ENCODE assay signal across 1 cellular context in genomic region chr2:170161516-170162260, GRCh38.
TF ChIP-seq lines count a peak whose summit lies in the region.

No MANE protein-coding gene starts in this region.

TF ChIP-seq in K562, 482 proteins besides CTCF, POLR2A, EP300 and RAD21 (continues in another document):
- TF ChIP-seq HLTF (IDR thresholded peaks at IDR 0.05), result no peak
- no peak for TF ChIP-seq ZBTB5 (IDR thresholded peaks at IDR 0.05)
- no peak for TF ChIP-seq CBX1 (IDR thresholded peaks at IDR 0.05; ENCODE audit: low read depth)
- no peak for TF ChIP-seq NCOA6 (IDR thresholded peaks at IDR 0.05)
- TF ChIP-seq GTF3C2 (IDR thresholded peaks at IDR 0.05; ENCODE audit: borderline replicate concordance, extremely low read depth, insufficient read length), result no peak
- no peak for TF ChIP-seq DIDO1 (tag; IDR thresholded peaks at IDR 0.05; ENCODE audit: low read depth)
- TF ChIP-seq RB1 (IDR thresholded peaks at IDR 0.05; ENCODE audit: low read depth), result no peak
- no peak for TF ChIP-seq EGR1 (conservative IDR thresholded peaks at IDR 0.05)
- no peak for TF ChIP-seq TBP (optimal IDR thresholded peaks at IDR 0.05; ENCODE audit: low read depth, low read length)
- TF ChIP-seq CC2D1A (IDR thresholded peaks at IDR 0.05), result 0 out of 2 replicates have a peak, but pooled peaks have one; percentile 47
- TF ChIP-seq STAT5A (IDR thresholded peaks at IDR 0.05; ENCODE audit: borderline replicate concordance, low read length), result no peak
- TF ChIP-seq TRIM24 (IDR thresholded peaks at IDR 0.05), result no peak
- TF ChIP-seq NFYB (IDR thresholded peaks at IDR 0.05; ENCODE audit: extremely low read depth, insufficient read length), result peak; percentile 92
- TF ChIP-seq ZNF586 (CRISPR knock-in tag; conservative IDR thresholded peaks at IDR 0.05), result no peak
- TF ChIP-seq CGGBP1 (CRISPR knock-in tag; IDR thresholded peaks at IDR 0.05), result no peak
- no peak for TF ChIP-seq UBTF (IDR thresholded peaks at IDR 0.05; ENCODE audit: borderline replicate concordance in 1 of 2, low read depth in 2 of 2, low read length in 2 of 2)
- TF ChIP-seq FOXM1 (IDR thresholded peaks at IDR 0.05; ENCODE audit: low read depth), result 0 out of 2 replicates have a peak, but pooled peaks have one; percentile 10
- no peak for TF ChIP-seq FOXM1 (CRISPR knock-in tag; IDR thresholded peaks at IDR 0.05; ENCODE audit: low read depth)
- TF ChIP-seq ZFP91 (CRISPR knock-in tag; IDR thresholded peaks at IDR 0.05), result 0 out of 2 replicates have a peak, but pooled peaks have one; percentile 30
- no peak for TF ChIP-seq CSDE1 (IDR thresholded peaks at IDR 0.05)
- no peak for TF ChIP-seq ZNF12 (CRISPR knock-in tag; IDR thresholded peaks at IDR 0.05)
- no peak for TF ChIP-seq ARID1B (IDR thresholded peaks at IDR 0.05)
- TF ChIP-seq ZNF121 (CRISPR knock-in tag; conservative IDR thresholded peaks at IDR 0.05), result no peak
- no peak for TF ChIP-seq PRDM10 (IDR thresholded peaks at IDR 0.05; ENCODE audit: partially characterized antibody)
- no peak for TF ChIP-seq ZNF518B (CRISPR knock-in tag; IDR thresholded peaks at IDR 0.05)
- TF ChIP-seq MXD1 (CRISPR knock-in tag; IDR thresholded peaks at IDR 0.05; ENCODE audit: borderline replicate concordance, poor library complexity, severe bottlenecking), result no peak
- TF ChIP-seq HOXB6 (CRISPR knock-in tag; IDR thresholded peaks at IDR 0.05; ENCODE audit: borderline replicate concordance), result no peak
- TF ChIP-seq FOXK1 (CRISPR knock-in tag; IDR thresholded peaks at IDR 0.05; ENCODE audit: borderline replicate concordance), result no peak
- TF ChIP-seq CREBBP (IDR thresholded peaks at IDR 0.05; ENCODE audit: low read depth, low read length), result no peak
- TF ChIP-seq ZSCAN29 (IDR thresholded peaks at IDR 0.05), result no peak
- no peak for TF ChIP-seq CCAR2 (IDR thresholded peaks at IDR 0.05; ENCODE audit: low read depth, low read length)
- peak; percentile 26 for TF ChIP-seq ASH1L (IDR thresholded peaks at IDR 0.05; ENCODE audit: borderline replicate concordance, low read depth, partially characterized antibody)
- no peak for TF ChIP-seq POU5F1 (IDR thresholded peaks at IDR 0.05; ENCODE audit: borderline replicate concordance, low read depth, low read length, partially characterized antibody)
- TF ChIP-seq BCLAF1 (IDR thresholded peaks at IDR 0.05; ENCODE audit: borderline replicate concordance in 1 of 2, control insufficient read depth in 1 of 2, low read depth in 2 of 2, low read length in 1 of 2), result no peak
- no peak for TF ChIP-seq RCOR1 (IDR thresholded peaks at IDR 0.05; ENCODE audit: borderline replicate concordance in 1 of 2, low read depth in 2 of 2, low read length in 2 of 2)
- no peak for TF ChIP-seq PCBP1 (IDR thresholded peaks at IDR 0.05; ENCODE audit: low read depth, low read length, poor library complexity, severe bottlenecking)
- TF ChIP-seq MLX (CRISPR knock-in tag; conservative IDR thresholded peaks at IDR 0.05), result no peak
- no peak for TF ChIP-seq SIN3A (IDR thresholded peaks at IDR 0.05; ENCODE audit: borderline replicate concordance in 2 of 2, control insufficient read depth in 1 of 2, low read depth in 2 of 2, low read length in 2 of 2)
- peak; percentile 62 for TF ChIP-seq FOS (IDR thresholded peaks at IDR 0.05; ENCODE audit: extremely low read depth, insufficient read length)
- no peak for TF ChIP-seq ZC3H4 (CRISPR knock-in tag; IDR thresholded peaks at IDR 0.05; ENCODE audit: borderline replicate concordance)
- no peak for TF ChIP-seq ZNF224 (CRISPR knock-in tag; IDR thresholded peaks at IDR 0.05)
